1 cellular context compared by ENCODE assay signal in genomic region chr13:91133941-91134772, GRCh38.
TF ChIP-seq lines count a peak whose summit lies in the region.

No MANE protein-coding gene starts in this region.

TF ChIP-seq in IMR-90, 13 proteins besides CTCF, POLR2A, EP300 and RAD21 (continued from another document):
- TF ChIP-seq, protein P1, sequence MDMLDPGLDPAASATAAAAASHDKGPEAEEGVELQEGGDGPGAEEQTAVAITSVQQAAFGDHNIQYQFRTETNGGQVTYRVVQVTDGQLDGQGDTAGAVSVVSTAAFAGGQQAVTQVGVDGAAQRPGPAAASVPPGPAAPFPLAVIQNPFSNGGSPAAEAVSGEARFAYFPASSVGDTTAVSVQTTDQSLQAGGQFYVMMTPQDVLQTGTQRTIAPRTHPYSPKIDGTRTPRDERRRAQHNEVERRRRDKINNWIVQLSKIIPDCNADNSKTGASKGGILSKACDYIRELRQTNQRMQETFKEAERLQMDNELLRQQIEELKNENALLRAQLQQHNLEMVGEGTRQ (IDR thresholded peaks at IDR 0.05; ENCODE audit: low read depth, low read length) = no peak
- no peak for TF ChIP-seq CEBPB (IDR thresholded peaks at IDR 0.05; ENCODE audit: low read depth, low read length)
TF ChIP-seq in IMR-90: peak in this region for 1.
